In genomic region chr17:64261422-64262124, GRCh38 we compare ENCODE assay signal across 8 cellular contexts. TPM values are rescaled to one million over a fixed set of nuclear protein-coding genes. Genes with fewer than 3 reads are reported as not detected.
DNase-seq lines count a peak whose midpoint lies in the region; TF ChIP-seq lines count a peak whose summit lies in the region.

No MANE protein-coding gene starts in this region.

- H3K36me3 ChIP-seq in ACC112 (ENCODE audit: insufficient read depth, low read length) (no peaks in the 10 kb centered on the region), Karpas-422 (ENCODE audit: insufficient read depth, low read length) (no peaks in the 10 kb centered on the region), mammary epithelial cell (ENCODE audit: insufficient read depth, low read length) (no peaks in the 10 kb centered on the region), muscle layer of colon (ENCODE audit: insufficient read depth, low read length) (no peaks in the 10 kb centered on the region)

- no TSS peak for BruUV-seq in mammary epithelial cell (replicated peaks; lab: Mats Ljungman, UMichigan)

- in situ Hi-C loops in mammary epithelial cell (cut with MboI; ENCODE audit: low sequenced_read_pairs in 2 of 2): no loop called here

- H3K27ac ChIP-seq in ACC112 (ENCODE audit: low read depth, low read length) (no peak overlapping the region), Karpas-422 (ENCODE audit: low read length) (no peak overlapping the region), mammary epithelial cell (ENCODE audit: insufficient read depth, low read depth, low read length) (peak overlapping the region; percentile 72), muscle layer of colon (ENCODE audit: low read depth, low read length) (no peak overlapping the region)

- peak overlapping the region; percentile 88 for H3K4me3 ChIP-seq in ACC112 (ENCODE audit: low read depth, low read length)
- peak overlapping the region; percentile 76 for H3K4me3 ChIP-seq in Karpas-422 (ENCODE audit: low read length)
- peak overlapping the region; percentile 53 to 94 (median 85) for H3K4me3 ChIP-seq in mammary epithelial cell (replicated peaks in 1 of 3; ENCODE audit: insufficient read depth in 1 of 3, low read depth in 2 of 3, low read length in 3 of 3)
- H3K4me3 ChIP-seq in muscle layer of colon (ENCODE audit: low read depth in 1 of 2, low read length in 2 of 2): peak overlapping the region; percentile 81 to 86

- H2AFZ ChIP-seq in ACC112 (ENCODE audit: low read length, unreplicated experiment) (peak overlapping the region; percentile 55), Karpas-422 (ENCODE audit: low read length) (no peak overlapping the region), mammary epithelial cell (ENCODE audit: low read depth, low read length) (peak overlapping the region; percentile 65)

- WGBS in mammary epithelial cell (ENCODE audit: low coverage, missing lambda C conversion rate): 24% methylated on average over 5 of the region's 5 CpGs

- H3K9me3 ChIP-seq in Karpas-422 (ENCODE audit: low read length): no peaks in the 10 kb centered on the region
- H3K9me3 ChIP-seq in mammary epithelial cell (replicated peaks; ENCODE audit: insufficient read depth, low read length): no peaks in the 10 kb centered on the region
- H3K9me3 ChIP-seq in muscle layer of colon (ENCODE audit: low read length): no peaks in the 10 kb centered on the region

- CTCF ChIA-PET in mammary epithelial cell (lab: Charles Lee; ENCODE audit: low non-redundant PET): no interaction called here

- H3K9me2 ChIP-seq in Karpas-422 (replicated peaks; ENCODE audit: insufficient read depth, low read length): no peaks in the 10 kb centered on the region

- peaks cover 3% of the 10 kb centered on the region; the same call in 1 of the 2 replicates for H3K27me3 ChIP-seq in ACC112 (ENCODE audit: insufficient read depth, low read length)
- no peaks in the 10 kb centered on the region for H3K27me3 ChIP-seq in Karpas-422 (ENCODE audit: low read length)
- no peaks in the 10 kb centered on the region for H3K27me3 ChIP-seq in mammary epithelial cell (ENCODE audit: insufficient read depth, low read length)
- H3K27me3 ChIP-seq in muscle layer of colon (ENCODE audit: control insufficient read depth in 1 of 2, insufficient read depth in 2 of 2, low read length in 2 of 2): no peaks in the 10 kb centered on the region

- peak overlapping the region; percentile 81 for H3K9ac ChIP-seq in Karpas-422 (ENCODE audit: low read length)
- H3K9ac ChIP-seq in mammary epithelial cell (ENCODE audit: insufficient read depth, low read length): peak overlapping the region; percentile 64
- H3K9ac ChIP-seq in muscle layer of colon (ENCODE audit: low read length): peak overlapping the region; percentile 61

- DNase-seq in Karpas-422: no peak
- DNase-seq in mammary epithelial cell: no peak
- DNase-seq in effector CD8-positive, alpha-beta T cell (lab: John Stamatoyannopoulos, UW): no peak
- no peak for DNase-seq in C1 segment of cervical spinal cord (lab: John Stamatoyannopoulos, UW)
- no peak for DNase-seq in NCI-H2196 treated with DMSO at 0.1 percent for 48 hours (lab: John Stamatoyannopoulos, UW; ENCODE audit: unreplicated experiment)
- DNase-seq in activated CD8-positive, alpha-beta memory T cell treated with anti-CD3 and anti-CD28 coated beads, Interleukin-2, amount 50 U/mL, for 4 hours: no peak

- H4K20me1 ChIP-seq in Karpas-422 (ENCODE audit: insufficient read depth, low read depth, low read length) (peaks cover 30% of the 10 kb centered on the region), mammary epithelial cell (ENCODE audit: insufficient read depth, low read length) (no peaks in the 10 kb centered on the region)

- intact Hi-C loops in mammary epithelial cell (cut with micrococcal nuclease): loop anchor here (1.0 to 5.0 kb wide), 6 partner anchors 17 to 115 kb away; no protein-coding TSS in a partner anchor

- H3K79me2 ChIP-seq in ACC112 (ENCODE audit: control insufficient read depth, insufficient read depth, low read length, unreplicated experiment): peaks cover 45% of the 10 kb centered on the region
- no peaks in the 10 kb centered on the region for H3K79me2 ChIP-seq in Karpas-422 (ENCODE audit: low read length)
- H3K79me2 ChIP-seq in mammary epithelial cell (ENCODE audit: insufficient read depth, low read length): peaks cover 57% of the 10 kb centered on the region

- no peak for TF ChIP-seq CTCF in mammary epithelial cell (conservative IDR thresholded peaks at IDR 0.05 in 1 of 2, IDR thresholded peaks at IDR 0.05 in 1 of 2; ENCODE audit: extremely low read depth in 1 of 2, insufficient read depth in 1 of 2, low read depth in 1 of 2, low read length in 2 of 2)

- H3K4me1 ChIP-seq in ACC112 (ENCODE audit: control insufficient read depth, insufficient read depth, low read length, unreplicated experiment) (peaks cover 24% of the 10 kb centered on the region), Karpas-422 (ENCODE audit: low read length) (peaks cover 18% of the 10 kb centered on the region), mammary epithelial cell (ENCODE audit: insufficient read depth, low read length) (peaks cover 54% of the 10 kb centered on the region), muscle layer of colon (ENCODE audit: insufficient read depth, low read length) (peaks cover 21% of the 10 kb centered on the region)

- dilution Hi-C loops in mammary epithelial cell (cut with HindIII; ENCODE audit: low sequenced_read_pairs): no loop called here

- H3K4me2 ChIP-seq in Karpas-422 (ENCODE audit: low read depth, low read length, poor library complexity, severe bottlenecking): peak overlapping the region; percentile 88
- peak overlapping the region; percentile 87 for H3K4me2 ChIP-seq in mammary epithelial cell (ENCODE audit: insufficient read depth, low read depth, low read length)

RNA-seq across cellular contexts. Expression of gene TEX2, which starts 1.5 kb away (rescaled TPM):
- total RNA-seq in Karpas-422 (2014; rRNA removed; shearing (Covaris generic); ENCODE audit: low replicate concordance): 5.5 and 5.6 TPM in 2 replicates
- total RNA-seq in mammary epithelial cell: 100 to 1,000 TPM in 1 of 2 donors, 10 to 100 TPM in 1; 72.6 to 127 TPM
- polyA plus RNA-seq in mammary epithelial cell: 56.4 TPM
- polyA minus RNA-seq in mammary epithelial cell: 109 TPM

Comparison
In these comparisons a context has a peak if more than half of its experiments do, and no peak if none do; other contexts are left out.
1. RNA of gene TEX2, which starts 1.5 kb away (total RNA-seq): 72.6 to 127 TPM in mammary epithelial cell; 5.5 to 5.6 TPM in Karpas-422; every median in the first group is over 10 times any median in the second.
2. Peak in every context shown above with its lines, with median percentiles within 50 percentile points of each other: H3K4me3 ChIP-seq and H3K9ac ChIP-seq.